8 cellular contexts compared by ENCODE assay signal in genomic region chr17:43760254-43760852, GRCh38. TPM values are rescaled to one million over a fixed set of nuclear protein-coding genes. Genes with fewer than 3 reads are reported as not detected.
A peak's percentile ranks its signal among the peaks of the same experiment; 100 is the strongest.
DNase-seq lines count a peak whose midpoint lies in the region; ATAC-seq and TF ChIP-seq lines count a peak whose summit lies in the region.

No MANE protein-coding gene starts in this region.

- H3K27ac Mint-ChIP-seq in activated naive CD8-positive, alpha-beta T cell treated with anti-CD3 and anti-CD28 coated beads, Interleukin-2, amount 50 U/mL, for 24 hours, result no peak overlapping the region

- H3K36me3 Mint-ChIP-seq in activated naive CD8-positive, alpha-beta T cell treated with anti-CD3 and anti-CD28 coated beads, Interleukin-2, amount 50 U/mL, for 24 hours (ENCODE audit: low read depth), result no peaks in the 10 kb centered on the region

- peaks cover 0 to 5% of the 10 kb centered on the region in 2 donors for H3K27me3 ChIP-seq in uterus

- no peaks in the 10 kb centered on the region for H3K9me3 ChIP-seq in uterus

- peak; percentile 98 to 100 (median 98) for TF ChIP-seq CTCF in uterus (IDR thresholded peaks at IDR 0.05)

- H3K4me3 Mint-ChIP-seq in activated naive CD8-positive, alpha-beta T cell treated with anti-CD3 and anti-CD28 coated beads, Interleukin-2, amount 50 U/mL, for 24 hours, result no peak overlapping the region

- peaks cover 4% of the 10 kb centered on the region for H3K4me1 Mint-ChIP-seq in activated naive CD8-positive, alpha-beta T cell treated with anti-CD3 and anti-CD28 coated beads, Interleukin-2, amount 50 U/mL, for 24 hours

- intact Hi-C loops in cardiac septum (cut with DNase I), result loop anchor here (1.0 kb wide), 1 partner anchor 66 kb away; no protein-coding TSS in a partner anchor
- intact Hi-C loops in posterior vena cava (cut with DNase I), result no loop called here
- intact Hi-C loops in uterus (cut with DNase I; ENCODE audit: low total_unique reads), result loop anchor here (2.0 kb wide), 1 partner anchor 66 kb away; no protein-coding TSS in a partner anchor

- DNase-seq in 8988T, result peak; percentile 86
- peak; percentile 88 for DNase-seq in GM19238 (ENCODE audit: insufficient read length, low spot score)
- peak; percentile 63 for DNase-seq in NCI-H1436 treated with DMSO at 0.1 percent for 48 hours (lab: John Stamatoyannopoulos, UW)
- peak; percentile 66 to 86 for DNase-seq in SW 1271 (lab: John Stamatoyannopoulos, UW)
- DNase-seq in activated naive CD8-positive, alpha-beta T cell treated with anti-CD3 and anti-CD28 coated beads, Interleukin-2, amount 50 U/mL, for 24 hours, result peak; percentile 94
- peak; percentile 95 for DNase-seq in cardiac septum (ENCODE audit: low spot score)
- DNase-seq in posterior vena cava (ENCODE audit: low spot score), result peak; percentile 97
- DNase-seq in uterus, result peak; percentile 91 to 93

- no peak for TF ChIP-seq POLR2A in uterus (IDR thresholded peaks at IDR 0.05)

- no peaks in the 10 kb centered on the region for H3K36me3 ChIP-seq in uterus

- ATAC-seq in activated naive CD8-positive, alpha-beta T cell treated with anti-CD3 and anti-CD28 coated beads, Interleukin-2, amount 50 U/mL, for 24 hours, result peak; percentile 84

- H3K27me3 Mint-ChIP-seq in activated naive CD8-positive, alpha-beta T cell treated with anti-CD3 and anti-CD28 coated beads, Interleukin-2, amount 50 U/mL, for 24 hours, result peaks cover 20% of the 10 kb centered on the region

- H3K4me1 ChIP-seq in uterus, result no peaks in the 10 kb centered on the region

- no peaks in the 10 kb centered on the region for H3K9me3 Mint-ChIP-seq in activated naive CD8-positive, alpha-beta T cell treated with anti-CD3 and anti-CD28 coated beads, Interleukin-2, amount 50 U/mL, for 24 hours

- no peak overlapping the region for H3K27ac ChIP-seq in uterus

- H3K4me3 ChIP-seq in uterus, result no peak overlapping the region

RNA-seq across cellular contexts. Expression of gene SOST, which starts 1.8 kb away (rescaled TPM):
- 0.24 TPM for total RNA-seq in cardiac septum
- not detected for total RNA-seq in posterior vena cava
- total RNA-seq in uterus, result not detected

RNA-seq across cellular contexts. Expression of gene DUSP3, which starts 18.4 kb away (rescaled TPM):
- 224 TPM for total RNA-seq in cardiac septum
- 100 to 1,000 TPM; 169 to 172 TPM for total RNA-seq in posterior vena cava
- total RNA-seq in uterus, result 10 to 100 TPM; 28.4 to 88.1 (median 39.8) TPM

RNA-seq across cellular contexts. Expression of gene CFAP97D1, which starts 19.9 kb away (rescaled TPM):
- total RNA-seq in cardiac septum (not detected), posterior vena cava (not detected), uterus (not detected)

Comparison
In these comparisons a context has a peak if more than half of its experiments do, and no peak if none do; other contexts are left out.
1. intact Hi-C loops: an anchor here in cardiac septum (1.0 kb wide) and uterus (2.0 kb wide); none called in posterior vena cava.